Comparison of ENCODE assay signal across 8 cellular contexts in the genomic region with DNA sequence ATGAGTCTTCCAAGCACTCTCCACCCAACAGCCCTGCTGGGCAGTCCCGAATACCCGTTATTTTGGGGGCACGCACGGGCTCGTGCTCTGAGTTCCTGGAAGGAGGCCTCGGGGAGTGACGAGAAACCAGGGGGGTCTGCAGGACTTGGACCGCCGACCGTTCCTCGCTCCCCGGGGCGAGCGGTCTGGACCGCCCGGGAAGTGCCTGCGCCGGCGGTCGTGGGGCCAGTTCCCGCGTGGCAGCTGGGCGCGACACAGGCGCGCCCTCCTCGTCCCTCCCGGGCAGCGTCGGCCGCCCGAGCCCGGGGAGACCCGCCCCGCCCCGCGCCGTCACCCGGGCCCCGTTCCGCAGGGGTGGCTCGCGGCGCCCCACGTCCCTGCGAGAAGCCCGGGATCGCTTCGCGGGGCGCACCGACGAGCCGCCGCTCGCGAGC. TPM values are rescaled to one million over a fixed set of nuclear protein-coding genes. Genes with fewer than 3 reads are reported as not detected.
DNase-seq lines count a peak whose midpoint lies in the region; ATAC-seq and TF ChIP-seq lines count a peak whose summit lies in the region.

No MANE protein-coding gene starts in this region.

- CTCF ChIA-PET in PC-9 (lab: Charles Lee): interaction anchor here (0.6 kb wide), 1 partner anchor 97 kb away, joined by 4 read pairs; no protein-coding TSS in a partner anchor

- H3K36me3 Mint-ChIP-seq in memory B cell: peaks cover 11% of the 10 kb centered on the region

- no peaks in the 10 kb centered on the region for H3K9me3 Mint-ChIP-seq in memory B cell

- DNase-seq in stimulated activated CD4-positive, alpha-beta T cell treated with anti-CD3 and anti-CD28 coated beads, Interleukin-12 subunit alpha, Interleukin-12 subunit beta, amount 100 ng/mL, for 4 hours: peak; percentile 3
- DNase-seq in stimulated activated CD4-positive, alpha-beta T cell treated with anti-CD3 and anti-CD28 coated beads, Interleukin-4, amount 100 ng/mL, for 1 hour: no peak
- DNase-seq in PC-9: no peak
- peak; percentile 63 for DNase-seq in ecto neural progenitor cell (ENCODE audit: low spot score)
- DNase-seq in memory B cell (ENCODE audit: low spot score in 2 of 2): peak in 1 of 2 donors; percentile 4
- no peak for DNase-seq in tibial nerve (ENCODE audit: low spot score in 2 of 2)
- no peak for DNase-seq in NCI-H1436 treated with DMSO at 0.1 percent for 48 hours (lab: John Stamatoyannopoulos, UW)

- no peak overlapping the region for H3K27ac ChIP-seq in PC-9
- H3K27ac ChIP-seq in tibial nerve: peak overlapping the region; percentile 84 to 99 (median 94)

- H3K4me2 ChIP-seq in PC-9: peak overlapping the region; percentile 89

- peaks cover 5% of the 10 kb centered on the region; the same call in 1 of the 2 replicates for H3K9me3 ChIP-seq in PC-9 (ENCODE audit: insufficient read depth, low read depth)
- H3K9me3 ChIP-seq in tibial nerve: no peaks in the 10 kb centered on the region

- TF ChIP-seq EP300 in tibial nerve (IDR thresholded peaks at IDR 0.05): no peak

- H3F3A ChIP-seq in PC-9 (ENCODE audit: insufficient read depth, low read depth): no peaks in the 10 kb centered on the region; the same call in 1 of the 2 replicates

- H3K27me3 ChIP-seq in PC-9 (ENCODE audit: insufficient read depth, low read depth): 0 out of 2 replicates have a peak, but pooled peaks cover 3% of the 10 kb centered on the region
- H3K27me3 ChIP-seq in tibial nerve: no peaks in the 10 kb centered on the region

- peak overlapping the region; percentile 86 for H2AFZ ChIP-seq in PC-9

- POLR2A ChIA-PET in PC-9 (lab: Charles Lee; ENCODE audit: unreplicated experiment): interaction anchor here (0.8 kb wide), 1 partner anchor 111 kb away, joined by 11 read pairs; a partner anchor contains a TSS

- peak overlapping the region; percentile 78 for H3K27ac Mint-ChIP-seq in memory B cell

- intact Hi-C loops in PC-9 (cut with micrococcal nuclease; ENCODE audit: unreplicated experiment): no loop called here

- no peaks in the 10 kb centered on the region for H3K9me2 ChIP-seq in PC-9 (ENCODE audit: insufficient read depth)

- peak overlapping the region; percentile 90 for H3K4me3 Mint-ChIP-seq in memory B cell

- peaks cover 5% of the 10 kb centered on the region; the same call in 1 of the 2 replicates for H3K4me1 ChIP-seq in PC-9 (replicated peaks; ENCODE audit: insufficient read depth)
- H3K4me1 ChIP-seq in tibial nerve: peaks cover 0 to 58% (median 7%) of the 10 kb centered on the region in 4 donors

- TF ChIP-seq CTCF in PC-9 (conservative IDR thresholded peaks at IDR 0.05) (no peak), tibial nerve (IDR thresholded peaks at IDR 0.05) (no peak)

- H3K4me3 ChIP-seq in PC-9: peak overlapping the region; percentile 63; the same call in 1 of the 2 replicates
- peak overlapping the region; percentile 62 to 95 (median 83) for H3K4me3 ChIP-seq in tibial nerve

- H3K27me3 Mint-ChIP-seq in memory B cell: no peaks in the 10 kb centered on the region

- BruUV-seq in PC-9 (replicated peaks; lab: Mats Ljungman, UMichigan): no TSS peak

- ATAC-seq in HG02973 (IDR thresholded peaks at IDR 0.05; ENCODE audit: unreplicated experiment): peak; percentile 32
- ATAC-seq in memory B cell (ENCODE audit: low read depth): peak; percentile 58

- H3K36me3 ChIP-seq in PC-9 (ENCODE audit: low read depth): no peaks in the 10 kb centered on the region
- no peaks in the 10 kb centered on the region for H3K36me3 ChIP-seq in tibial nerve

- peaks cover 25% of the 10 kb centered on the region for H3K4me1 Mint-ChIP-seq in memory B cell

- no peaks in the 10 kb centered on the region for H3K79me2 ChIP-seq in PC-9 (ENCODE audit: low read depth)

- WGBS in tibial nerve, 2 donors: 0% methylated on average over 8 to 27 of the region's 57 CpGs

- H4K20me1 ChIP-seq in PC-9 (ENCODE audit: insufficient read depth): no peaks in the 10 kb centered on the region

- no peak for TF ChIP-seq POLR2A in tibial nerve (IDR thresholded peaks at IDR 0.05)

RNA-seq across cellular contexts. Expression of a gene that starts 0.4 kb away (rescaled TPM):
- total RNA-seq in PC-9 (2021) (18.0 and 19.4 TPM in 2 replicates), tibial nerve (10 to 100 TPM; 32.2 to 47.9 (median 36.3) TPM)

Comparison
In these comparisons a context has a peak if more than half of its experiments do, and no peak if none do; other contexts are left out.
1. DNase-seq: peak in stimulated activated CD4-positive, alpha-beta T cell treated with anti-CD3 and anti-CD28 coated beads, Interleukin-12 subunit alpha, Interleukin-12 subunit beta, amount 100 ng/mL, for 4 hours (single experiment) and ecto neural progenitor cell (single experiment); none in stimulated activated CD4-positive, alpha-beta T cell treated with anti-CD3 and anti-CD28 coated beads, Interleukin-4, amount 100 ng/mL, for 1 hour (single experiment), PC-9 (0 of 2), tibial nerve (0 of 2) and NCI-H1436 treated with DMSO at 0.1 percent for 48 hours (single experiment).